Comparison of ENCODE assay signal across 24 cellular contexts in the genomic region with DNA sequence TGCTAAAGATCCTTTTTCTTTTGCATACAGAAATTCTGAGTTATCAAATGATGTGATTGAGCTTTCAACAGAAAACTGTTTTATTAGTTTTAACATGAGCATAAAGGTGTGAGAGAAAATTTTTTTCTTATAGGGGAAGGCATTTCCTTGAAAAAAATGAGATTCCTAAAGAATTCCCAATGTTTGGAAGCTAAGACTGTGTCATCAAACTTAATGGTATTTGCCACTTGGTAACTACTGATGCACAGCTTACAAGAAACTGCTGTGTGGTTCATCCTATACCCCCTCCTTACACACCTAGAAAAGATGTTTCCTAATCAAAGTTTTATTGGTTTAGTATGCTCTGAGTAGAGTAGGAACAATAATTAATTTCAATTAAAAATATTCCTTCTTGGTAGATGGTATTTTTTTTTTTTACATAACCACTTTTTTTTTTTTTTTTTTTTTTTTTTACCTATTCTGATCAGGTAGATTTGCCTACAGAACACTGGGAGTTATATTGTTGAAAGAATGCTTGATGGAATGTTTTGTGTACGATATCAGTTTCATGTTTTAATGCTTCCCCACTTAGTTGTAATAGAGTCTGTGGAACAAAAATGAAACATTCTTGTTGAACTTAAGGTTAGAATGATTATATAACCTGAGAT.
"Had no signal": no experiment of that assay in that cellular context is flagged by ENCODE, and none has a peak within 500 bp of the region (broad histone marks: within the 10 kb centered on the region; RNA-seq: fewer than 3 reads in every experiment).

No MANE protein-coding gene starts in this region.

- H3K27ac Mint-ChIP-seq: activated B cell treated with CpG ODN at 0.5 μM for 24 hours; activated CD4-positive, alpha-beta memory T cell treated with anti-CD3 and anti-CD28 coated beads, Interleukin-2, amount 10 ng/mL, durations not matched to agents 7 days and 5 days; activated CD8-positive, alpha-beta memory T cell treated with anti-CD3 and anti-CD28 coated beads, Interleukin-2, amount 10 ng/mL, durations not matched to agents 7 days and 5 days; activated naive CD4-positive, alpha-beta T cell treated with anti-CD3 and anti-CD28 coated beads for 36 hours; activated T-helper 2 cell treated with anti-CD3 and anti-CD28 coated beads, Interferon-gamma antibody, Interleukin-2, Interleukin-4, amounts not matched to agents 10 μg/mL and 5 μg/mL and 100 μg/mL, durations not matched to agents 14 hours and 24 hours and 36 hours; nephron progenitor cell; stimulated activated memory B cell treated with anti-CD40 and anti-IgM and Interleukin-4, amounts not matched to agents 10 μg/mL and 1 μg/mL and 100 μg/mL, for 72 hours had no signal

- H3K4me1 ChIP-seq: body of pancreas had no signal

- H3K9me3 Mint-ChIP-seq: activated B cell treated with CpG ODN at 0.5 μM for 24 hours; activated CD4-positive, alpha-beta memory T cell treated with anti-CD3 and anti-CD28 coated beads, Interleukin-2, amount 10 ng/mL, durations not matched to agents 7 days and 5 days; activated naive CD4-positive, alpha-beta T cell treated with anti-CD3 and anti-CD28 coated beads for 36 hours; activated T-helper 2 cell treated with anti-CD3 and anti-CD28 coated beads, Interferon-gamma antibody, Interleukin-2, Interleukin-4, amounts not matched to agents 10 μg/mL and 5 μg/mL and 100 μg/mL, durations not matched to agents 14 hours and 24 hours and 36 hours; nephron progenitor cell; stimulated activated memory B cell treated with anti-CD40 and anti-IgM and Interleukin-4, amounts not matched to agents 10 μg/mL and 1 μg/mL and 100 μg/mL, for 72 hours had no signal

- H3K36me3 Mint-ChIP-seq: activated CD8-positive, alpha-beta memory T cell treated with anti-CD3 and anti-CD28 coated beads, Interleukin-2, amount 10 ng/mL, durations not matched to agents 7 days and 5 days; stimulated activated memory B cell treated with anti-CD40 and anti-IgM and Interleukin-4, amounts not matched to agents 10 μg/mL and 1 μg/mL and 100 μg/mL, for 72 hours had no signal

- H3K4me3 ChIP-seq: body of pancreas, dorsolateral prefrontal cortex, left lung, sigmoid colon, spleen, testis, upper lobe of left lung had no signal

- H3K27ac ChIP-seq: body of pancreas, left lung, sigmoid colon, spleen, testis, upper lobe of left lung had no signal

- H3K27me3 ChIP-seq: body of pancreas, dorsolateral prefrontal cortex, sigmoid colon, testis, upper lobe of left lung had no signal

- DNase-seq: activated B cell treated with CpG ODN at 0.5 μM for 24 hours; activated CD4-positive, alpha-beta memory T cell treated with anti-CD3 and anti-CD28 coated beads, Interleukin-2, amount 10 ng/mL, durations not matched to agents 7 days and 5 days; activated CD4-positive, alpha-beta T cell treated with anti-CD3 and anti-CD28 coated beads for 48 hours; activated CD8-positive, alpha-beta memory T cell treated with anti-CD3 and anti-CD28 coated beads, Interleukin-2, amount 10 ng/mL, durations not matched to agents 7 days and 5 days; activated naive CD4-positive, alpha-beta T cell treated with anti-CD3 and anti-CD28 coated beads for 36 hours; activated T-cell treated with anti-CD3 and anti-CD28 coated beads, Interleukin-2, amount 50 U/mL, for 1 hour; body of pancreas; central memory CD4-positive, alpha-beta T cell; dorsolateral prefrontal cortex; hypothalamus; islet precursor cell; left lung; mammary epithelial cell; nephron progenitor cell; occipital lobe; posterior cingulate gyrus; sigmoid colon; spleen; stimulated activated CD4-positive, alpha-beta T cell treated with anti-CD3 and anti-CD28 coated beads, Interleukin-4, amount 100 ng/mL, for 4 hours; T-helper 9 cell; testis; upper lobe of left lung had no signal

- H3K36me3 ChIP-seq: left lung, sigmoid colon, spleen, upper lobe of left lung had no signal

- H3K9me3 ChIP-seq: body of pancreas, left lung, sigmoid colon, spleen, testis, upper lobe of left lung had no signal

- H3K4me3 Mint-ChIP-seq: activated B cell treated with CpG ODN at 0.5 μM for 24 hours; activated CD4-positive, alpha-beta memory T cell treated with anti-CD3 and anti-CD28 coated beads, Interleukin-2, amount 10 ng/mL, durations not matched to agents 7 days and 5 days; activated CD8-positive, alpha-beta memory T cell treated with anti-CD3 and anti-CD28 coated beads, Interleukin-2, amount 10 ng/mL, durations not matched to agents 7 days and 5 days; activated naive CD4-positive, alpha-beta T cell treated with anti-CD3 and anti-CD28 coated beads for 36 hours; nephron progenitor cell; stimulated activated memory B cell treated with anti-CD40 and anti-IgM and Interleukin-4, amounts not matched to agents 10 μg/mL and 1 μg/mL and 100 μg/mL, for 72 hours had no signal

- ATAC-seq: activated CD8-positive, alpha-beta memory T cell treated with anti-CD3 and anti-CD28 coated beads, Interleukin-2, amount 10 ng/mL, durations not matched to agents 7 days and 5 days; body of pancreas; left lung; stimulated activated memory B cell treated with anti-CD40 and anti-IgM and Interleukin-4, amounts not matched to agents 10 μg/mL and 1 μg/mL and 100 μg/mL, for 72 hours had no signal
